Comparison of ENCODE assay signal across 8 cellular contexts in the genomic region with DNA sequence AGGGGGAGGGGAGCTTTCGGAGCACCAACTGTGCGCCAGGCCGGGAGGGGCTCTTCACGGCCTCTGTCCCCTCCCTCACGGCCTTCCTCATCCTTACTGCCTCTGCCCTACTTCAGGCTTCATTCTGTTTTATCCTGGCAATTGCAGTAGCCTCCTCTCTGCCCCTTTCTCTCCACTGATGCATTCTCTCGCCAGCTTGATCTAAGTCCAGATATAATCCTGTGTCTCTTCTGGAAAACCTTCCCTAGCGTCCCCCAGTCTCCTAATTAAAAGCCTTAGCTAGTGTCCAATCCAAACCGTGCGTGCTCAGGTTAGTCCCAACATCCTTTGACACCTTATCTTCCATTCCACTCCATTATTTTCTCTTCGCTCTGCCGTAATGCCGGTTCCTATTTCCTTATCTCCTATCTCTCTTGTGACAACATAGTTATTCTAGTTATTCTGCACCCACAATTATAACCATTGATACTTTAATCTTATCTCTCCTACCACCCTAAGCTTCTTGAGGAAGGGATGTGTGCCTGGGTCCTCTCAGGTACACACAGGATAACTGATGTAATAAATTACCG. TPM values are rescaled to one million over a fixed set of nuclear protein-coding genes. Genes with fewer than 3 reads are reported as not detected.
DNase-seq lines count a peak whose midpoint lies in the region; ATAC-seq and TF ChIP-seq lines count a peak whose summit lies in the region.

No MANE protein-coding gene starts in this region.

- peaks cover 4% of the 10 kb centered on the region for H3K27me3 ChIP-seq in mucosa of stomach (ENCODE audit: control insufficient read depth, insufficient read depth, low read length)

- peaks cover 31% of the 10 kb centered on the region for H3K4me1 Mint-ChIP-seq in Calu3 (ENCODE audit: low read depth, unreplicated experiment)
- H3K4me1 Mint-ChIP-seq in MCF 10A (ENCODE audit: insufficient read depth, unreplicated experiment), result peaks cover 7% of the 10 kb centered on the region

- peaks cover 21% of the 10 kb centered on the region for H3K36me3 ChIP-seq in KOPT-K1 (ENCODE audit: insufficient read depth, low read length)
- peaks cover 5% of the 10 kb centered on the region for H3K36me3 ChIP-seq in mucosa of stomach (ENCODE audit: control insufficient read depth, insufficient read depth, low read length)

- H3K27ac Mint-ChIP-seq in Calu3 (ENCODE audit: unreplicated experiment), result peak overlapping the region; percentile 78
- peak overlapping the region; percentile 44 for H3K27ac Mint-ChIP-seq in MCF 10A (ENCODE audit: low read depth, unreplicated experiment)

- peaks cover 21% of the 10 kb centered on the region for H3K4me1 ChIP-seq in mucosa of stomach (ENCODE audit: control insufficient read depth, insufficient read depth, low read length)

- intact Hi-C loops in Calu3 (cut with micrococcal nuclease; ENCODE audit: unreplicated experiment), result no loop called here
- intact Hi-C loops in MCF 10A (cut with micrococcal nuclease), result no loop called here

- DNase-seq in Calu3 (no peak), MCF 10A (ENCODE audit: unreplicated experiment) (no peak)
- no peak for DNase-seq in stimulated activated CD4-positive, alpha-beta T cell treated with anti-CD3 and anti-CD28 coated beads, Interleukin-15, amount 100 ng/mL, for 24 hours
- DNase-seq in activated effector memory CD4-positive, alpha-beta T cell treated with anti-CD3 and anti-CD28 coated beads, Interleukin-2, amount 50 U/mL, for 16 hours, result no peak
- DNase-seq in activated CD8-positive, alpha-beta memory T cell treated with anti-CD3 and anti-CD28 coated beads, Interleukin-2, amount 50 U/mL, for 4 hours, result no peak

- H3K27ac ChIP-seq in KOPT-K1 (ENCODE audit: low read depth, low read length, poor library complexity, severe bottlenecking), result peak overlapping the region; percentile 85

- TF ChIP-seq CTCF in Calu3 (IDR thresholded peaks at IDR 0.05; ENCODE audit: unreplicated experiment) (no peak), MCF 10A (IDR thresholded peaks at IDR 0.05; ENCODE audit: unreplicated experiment) (no peak)

- H3K4me3 ChIP-seq in mucosa of stomach (ENCODE audit: low read length), result peak overlapping the region; percentile 23

- H3K9me3 ChIP-seq in KOPT-K1 (ENCODE audit: insufficient read depth, low read length, poor library complexity, severe bottlenecking), result no peaks in the 10 kb centered on the region
- H3K9me3 ChIP-seq in mucosa of stomach (ENCODE audit: control insufficient read depth, low read length), result no peaks in the 10 kb centered on the region

- peak overlapping the region; percentile 61 for H3K9ac ChIP-seq in mucosa of stomach (ENCODE audit: low read length)

- H3K27me3 Mint-ChIP-seq in Calu3 (ENCODE audit: unreplicated experiment) (no peaks in the 10 kb centered on the region), MCF 10A (ENCODE audit: insufficient read depth, unreplicated experiment) (no peaks in the 10 kb centered on the region)

- ATAC-seq in HG03045 (IDR thresholded peaks at IDR 0.05; ENCODE audit: unreplicated experiment), result no peak

- H3K4me3 Mint-ChIP-seq in Calu3 (ENCODE audit: low read depth, unreplicated experiment) (peak overlapping the region; percentile 79), MCF 10A (ENCODE audit: unreplicated experiment) (peak overlapping the region; percentile 83)

- POLR2A ChIA-PET in MCF 10A (lab: Yijun Ruan, JAX), result interaction anchor here (1.0 to 4.8 kb wide), 12 partner anchors 11 to 297 kb away, joined by 3 to 66 read pairs (median 4); partner anchors contain the start of genes CD2BP2, ZNF688 and ZNF771

- H3K9me3 Mint-ChIP-seq in Calu3 (ENCODE audit: low read depth, unreplicated experiment) (no peaks in the 10 kb centered on the region), MCF 10A (ENCODE audit: unreplicated experiment) (no peaks in the 10 kb centered on the region)

- CTCF ChIA-PET in Calu3 (lab: Charles Lee), result interaction anchor here (0.6 to 1.9 kb wide), 11 partner anchors 12 to 301 kb away, joined by 3 to 24 read pairs (median 4); partner anchors contain the start of genes DCTPP1, FBRS, SEPTIN1 and TBC1D10B
- CTCF ChIA-PET in MCF 10A (lab: Yijun Ruan, JAX), result interaction anchor here (0.6 to 2.2 kb wide), 12 partner anchors 8 to 233 kb away, joined by 3 to 11 read pairs (median 4); partner anchors contain the start of gene DCTPP1

- TSS peak; percentile 67 for BruUV-seq in Calu3 (replicated peaks; lab: Mats Ljungman, UMichigan)
- BruUV-seq in MCF 10A (replicated peaks; lab: Mats Ljungman, UMichigan), result no TSS peak

- H3K36me3 Mint-ChIP-seq in Calu3 (ENCODE audit: insufficient read depth, unreplicated experiment) (peaks cover 52% of the 10 kb centered on the region), MCF 10A (ENCODE audit: insufficient read depth, unreplicated experiment) (no peaks in the 10 kb centered on the region)

RNA-seq across cellular contexts. Expression of gene ZNF48, which starts 0.9 kb away (rescaled TPM):
- total RNA-seq in Calu3 (2022), result 21.2 and 24.8 TPM in 2 replicates
- 11.0 and 12.4 TPM in 2 replicates for total RNA-seq in MCF 10A (2022)

RNA-seq across cellular contexts. Expression of gene ZNF771, which starts 11.3 kb away (rescaled TPM):
- 11.3 and 12.2 TPM in 2 replicates for total RNA-seq in Calu3 (2022)
- total RNA-seq in MCF 10A (2022), result 8.1 and 8.3 TPM in 2 replicates

RNA-seq across cellular contexts. Expression of gene SEPTIN1, which starts 13.7 kb away (rescaled TPM):
- total RNA-seq in Calu3 (2022) (1.5 and 1.9 TPM in 2 replicates), MCF 10A (2022) (1.3 and 1.7 TPM in 2 replicates)

RNA-seq across cellular contexts. Expression of gene MYL11, which starts 21.5 kb away (rescaled TPM):
- total RNA-seq in Calu3 (2022) (not detected in 2 replicates), MCF 10A (2022) (1.2 and 1.6 TPM in 2 replicates)

RNA-seq across cellular contexts. Expression of gene TBC1D10B, which starts 25.8 kb away (rescaled TPM):
- total RNA-seq in Calu3 (2022) (66.4 and 69.5 TPM in 2 replicates), MCF 10A (2022) (46.5 and 48.0 TPM in 2 replicates)
